In genomic region chr17:81966343-81967243, GRCh38 we compare ENCODE assay signal across 9 cellular contexts. TPM values are rescaled to one million over a fixed set of nuclear protein-coding genes. Genes with fewer than 3 reads are reported as not detected.
DNase-seq lines count a peak whose midpoint lies in the region; ATAC-seq and TF ChIP-seq lines count a peak whose summit lies in the region.
"Had no signal": no experiment of that assay in that cellular context is flagged by ENCODE, and none has a peak within 500 bp of the region (broad histone marks: within the 10 kb centered on the region; RNA-seq: fewer than 3 reads in every experiment).

No MANE protein-coding gene starts in this region.

- no peak overlapping the region for H3K4me3 ChIP-seq in CD8-positive, alpha-beta T cell (ENCODE audit: low read depth, low read length)
- peak overlapping the region in 9 of 59 donors; percentile 45 to 63 (median 52) for H3K4me3 ChIP-seq in dorsolateral prefrontal cortex
- H3K4me3 ChIP-seq: SK-N-MC had no signal

- peak overlapping the region; percentile 35 for H3K4me3 Mint-ChIP-seq in CD8-positive, alpha-beta T cell
- peak overlapping the region in 5 of 8 donors; percentile 8 to 58 (median 47) for H3K4me3 Mint-ChIP-seq in naive B cell
- H3K4me3 Mint-ChIP-seq in progenitor cell of endocrine pancreas (ENCODE audit: low read depth): no peak overlapping the region

- H3K9me3 Mint-ChIP-seq in CD8-positive, alpha-beta T cell: no peaks in the 10 kb centered on the region
- H3K9me3 Mint-ChIP-seq in naive B cell (no peaks in the 10 kb centered on the region), progenitor cell of endocrine pancreas (ENCODE audit: low read depth) (no peaks in the 10 kb centered on the region)

- CTCF ChIA-PET in CD8-positive, alpha-beta T cell (lab: Charles Lee): interaction anchor here (1.1 to 2.7 kb wide), 3 partner anchors 7 to 63 kb away, joined by 3 to 15 read pairs (median 12); no protein-coding TSS in a partner anchor

- H3K4me1 Mint-ChIP-seq in CD8-positive, alpha-beta T cell (ENCODE audit: low read depth): peaks cover 30% of the 10 kb centered on the region
- H3K4me1 Mint-ChIP-seq in naive B cell (peaks cover 5 to 20% (median 17%) of the 10 kb centered on the region in 3 donors), progenitor cell of endocrine pancreas (ENCODE audit: low read depth) (peaks cover 1% of the 10 kb centered on the region)

- no peaks in the 10 kb centered on the region for H3K27me3 ChIP-seq in CD8-positive, alpha-beta T cell (ENCODE audit: insufficient read depth, low read length)
- H3K27me3 ChIP-seq in dorsolateral prefrontal cortex: peaks cover 0 to 16% (median 7%) of the 10 kb centered on the region in 45 donors

- no peak for ATAC-seq in CD8-positive, alpha-beta T cell
- peak; percentile 64 to 68 for ATAC-seq in naive B cell (ENCODE audit: low read depth in 2 of 2)

- POLR2A ChIA-PET in CD8-positive, alpha-beta T cell (lab: Charles Lee): interaction anchor here (0.7 to 2.6 kb wide), 3 partner anchors 11 to 240 kb away, joined by 3 to 16 read pairs (median 10); partner anchors contain the start of genes ASPSCR1, CENPX and LRRC45

- H3K36me3 ChIP-seq in CD8-positive, alpha-beta T cell (ENCODE audit: insufficient read depth, low read length): no peaks in the 10 kb centered on the region

- H3K27me3 Mint-ChIP-seq in CD8-positive, alpha-beta T cell (ENCODE audit: low read depth): peaks cover 7% of the 10 kb centered on the region
- H3K27me3 Mint-ChIP-seq in naive B cell (peaks cover 8 to 35% (median 9%) of the 10 kb centered on the region in 3 donors), progenitor cell of endocrine pancreas (peaks cover 46% of the 10 kb centered on the region)

- no peak for TF ChIP-seq CTCF in CD8-positive, alpha-beta T cell (IDR thresholded peaks at IDR 0.05)
- TF ChIP-seq CTCF in dorsolateral prefrontal cortex (IDR thresholded peaks at IDR 0.05 in 54 of 56, conservative IDR thresholded peaks at IDR 0.05 in 2 of 56; ENCODE audit: low read depth in 1 of 56, partially characterized antibody in 56 of 56) (no peak), progenitor cell of endocrine pancreas (IDR thresholded peaks at IDR 0.05; ENCODE audit: unreplicated experiment) (no peak)

- no peaks in the 10 kb centered on the region for H3K36me3 Mint-ChIP-seq in CD8-positive, alpha-beta T cell
- H3K36me3 Mint-ChIP-seq in naive B cell (no peaks in the 10 kb centered on the region), progenitor cell of endocrine pancreas (ENCODE audit: insufficient read depth) (no peaks in the 10 kb centered on the region)

- H3K27ac ChIP-seq in CD8-positive, alpha-beta T cell (ENCODE audit: low read depth, low read length): no peak overlapping the region
- H3K27ac ChIP-seq in dorsolateral prefrontal cortex: peak overlapping the region in 34 of 59 donors; percentile 7 to 82 (median 62)
- H3K27ac ChIP-seq: SK-N-MC had no signal

- no peak for DNase-seq in CD8-positive, alpha-beta T cell
- DNase-seq in NCI-H2171 treated with DMSO at 0.1 percent for 48 hours (lab: John Stamatoyannopoulos, UW) (peak; percentile 76), dorsolateral prefrontal cortex (peak in 2 of 10 donors; percentile 36 to 61), naive B cell (peak; percentile 44), NCI-H345 treated with DMSO at 0.1 percent for 48 hours (lab: John Stamatoyannopoulos, UW; ENCODE audit: unreplicated experiment) (no peak), progenitor cell of endocrine pancreas (ENCODE audit: low spot score, unreplicated experiment) (no peak)
- DNase-seq in stimulated activated CD4-positive, alpha-beta T cell treated with anti-CD3 and anti-CD28 coated beads, Interleukin-15, amount 100 ng/mL, for 24 hours: no peak
- DNase-seq in stimulated activated CD4-positive, alpha-beta T cell treated with anti-CD3 and anti-CD28 coated beads, Interleukin-2, amount 100 ng/mL, for 48 hours: no peak

- H3K4me1 ChIP-seq in CD8-positive, alpha-beta T cell (ENCODE audit: insufficient read depth, low read length): peaks cover 33% of the 10 kb centered on the region

- H3K9me3 ChIP-seq in CD8-positive, alpha-beta T cell (ENCODE audit: low read length): no peaks in the 10 kb centered on the region

- intact Hi-C loops in CD8-positive, alpha-beta T cell (cut with DNase I, micrococcal nuclease): loop anchor here in 1 of 2 experiments (5.0 kb wide), 1 partner anchor 254 kb away; the partner anchor contains the start of gene SLC25A10
- intact Hi-C loops in dorsolateral prefrontal cortex (cut with DNase I): no loop called here

- H3K27ac Mint-ChIP-seq in CD8-positive, alpha-beta T cell: no peak overlapping the region
- H3K27ac Mint-ChIP-seq in naive B cell (peak overlapping the region in 3 of 6 donors; percentile 20 to 71 (median 24)), progenitor cell of endocrine pancreas (no peak overlapping the region)

RNA-seq across cellular contexts. Expression of gene NOTUM, which starts 5.6 kb away (rescaled TPM):
- not detected for total RNA-seq in CD8-positive, alpha-beta T cell
- total RNA-seq in dorsolateral prefrontal cortex (1 to 10 TPM in 40 of 120 experiments, under 1 TPM in 63, not detected in 17; 0.20 to 3.7 (median 0.79) TPM), progenitor cell of endocrine pancreas (0.60 and 1.3 TPM in 2 replicates)
- polyA plus RNA-seq in naive B cell (ENCODE audit: low read depth in 6 of 6): not detected

RNA-seq across cellular contexts. Expression of gene ASPSCR1, which starts 10.8 kb away (rescaled TPM):
- total RNA-seq in CD8-positive, alpha-beta T cell: 10 to 100 TPM; 18.6 to 19.5 TPM
- total RNA-seq in dorsolateral prefrontal cortex (10 to 100 TPM; 30.3 to 68.2 (median 44.6) TPM), progenitor cell of endocrine pancreas (55.5 and 55.7 TPM in 2 replicates)
- 10 to 100 TPM; 20.2 to 31.0 (median 25.0) TPM for polyA plus RNA-seq in naive B cell (ENCODE audit: low read depth in 6 of 6)

RNA-seq across cellular contexts. Expression of gene MYADML2, which starts 19.6 kb away (rescaled TPM):
- total RNA-seq in CD8-positive, alpha-beta T cell: not detected
- total RNA-seq in dorsolateral prefrontal cortex (1 to 10 TPM in 119 of 120 experiments, under 1 TPM in 1; 0.64 to 7.0 (median 3.4) TPM), progenitor cell of endocrine pancreas (not detected in 2 replicates)
- polyA plus RNA-seq in naive B cell (ENCODE audit: low read depth in 6 of 6): not detected

RNA-seq across cellular contexts. Expression of gene PYCR1, which starts 29.5 kb away (rescaled TPM):
- total RNA-seq in CD8-positive, alpha-beta T cell: 1 to 10 TPM in 1 of 2 experiments, under 1 TPM in 1; 0.56 to 1.5 TPM
- 10 to 100 TPM in 44 of 120 experiments, 1 to 10 TPM in 76; 4.1 to 24.3 (median 9.3) TPM for total RNA-seq in dorsolateral prefrontal cortex
- 1 to 10 TPM; 1.6 to 4.5 (median 2.2) TPM for polyA plus RNA-seq in naive B cell (ENCODE audit: low read depth in 6 of 6)
- 65.0 and 65.6 TPM in 2 replicates for total RNA-seq in progenitor cell of endocrine pancreas

RNA-seq across cellular contexts. Expression of gene MAFG, which starts 39.1 kb away (rescaled TPM):
- total RNA-seq in CD8-positive, alpha-beta T cell: 10 to 100 TPM in 1 of 2 experiments, 1 to 10 TPM in 1; 8.5 to 10.5 TPM
- total RNA-seq in dorsolateral prefrontal cortex (10 to 100 TPM; 30.1 to 60.2 (median 41.1) TPM), progenitor cell of endocrine pancreas (29.5 and 30.2 TPM in 2 replicates)
- 1 to 10 TPM; 3.4 to 6.7 (median 4.7) TPM for polyA plus RNA-seq in naive B cell (ENCODE audit: low read depth in 6 of 6)

Comparison
In these comparisons a context has a peak if more than half of its experiments do, and no peak if none do; other contexts are left out.
1. DNase-seq: peak in NCI-H2171 treated with DMSO at 0.1 percent for 48 hours (single experiment) and naive B cell (single experiment); none in CD8-positive, alpha-beta T cell (0 of 7), stimulated activated CD4-positive, alpha-beta T cell treated with anti-CD3 and anti-CD28 coated beads, Interleukin-15, amount 100 ng/mL, for 24 hours (single experiment), NCI-H345 treated with DMSO at 0.1 percent for 48 hours (single experiment), stimulated activated CD4-positive, alpha-beta T cell treated with anti-CD3 and anti-CD28 coated beads, Interleukin-2, amount 100 ng/mL, for 48 hours (0 of 2) and progenitor cell of endocrine pancreas (single experiment).